ENCODE assay signal across 16 cellular contexts in the genomic region with DNA sequence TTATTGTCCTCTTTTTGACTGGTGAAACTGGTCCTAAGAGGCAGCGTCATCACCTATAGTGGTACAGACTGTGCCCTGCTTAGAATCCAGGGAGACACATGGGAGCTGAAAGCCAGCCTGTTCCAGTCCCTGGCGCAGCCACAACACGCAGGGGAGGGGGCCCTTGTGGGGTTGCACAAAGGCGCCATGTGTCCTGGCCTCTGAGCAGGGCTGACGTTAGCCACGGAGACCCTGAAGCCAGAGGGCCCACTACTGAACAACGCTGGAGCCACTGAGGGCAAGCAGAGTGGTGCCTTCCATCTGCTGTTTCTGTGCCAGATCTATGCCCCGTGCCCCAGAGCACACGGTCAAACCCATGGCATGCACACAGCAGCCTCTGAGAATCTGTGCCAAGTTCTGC.
DNase-seq lines count a peak whose midpoint lies in the region; ATAC-seq and TF ChIP-seq lines count a peak whose summit lies in the region.
"Had no signal": no experiment of that assay in that cellular context is flagged by ENCODE, and none has a peak within 500 bp of the region (broad histone marks: within the 10 kb centered on the region; RNA-seq: fewer than 3 reads in every experiment).

No MANE protein-coding gene starts in this region.

- peak in 1 of 4 donors; percentile 53 for TF ChIP-seq EP300 in sigmoid colon (IDR thresholded peaks at IDR 0.05)

- TF ChIP-seq POLR2A in sigmoid colon (IDR thresholded peaks at IDR 0.05), result no peak

- peaks cover 16% of the 10 kb centered on the region for H3K27me3 Mint-ChIP-seq in Caco-2 (ENCODE audit: insufficient read depth, unreplicated experiment)
- H3K27me3 Mint-ChIP-seq: CD4-positive, CD25-positive, alpha-beta regulatory T cell had no signal

- DNase-seq in Ammon's horn (ENCODE audit: low spot score) (peak; percentile 91), ascending aorta (ENCODE audit: low spot score in 2 of 2) (peak in 1 of 2 donors; percentile 66), sigmoid colon (peak; percentile 84), Caco-2 (no peak), GM03348 (ENCODE audit: low spot score) (no peak), NCI-H2227 (lab: John Stamatoyannopoulos, UW; ENCODE audit: unreplicated experiment) (no peak)
- DNase-seq: CD4-positive, CD25-positive, alpha-beta regulatory T cell; DMS79 treated with DMSO at 0.1 percent for 48 hours; HFFc6; KBM-7; NCI-H2107; NCI-H345; NCI-H774; PC-9 had no signal

- POLR2A ChIA-PET in Caco-2 (lab: Charles Lee), result no interaction called here

- H3K27me3 ChIP-seq in ascending aorta, result no peaks in the 10 kb centered on the region
- no peaks in the 10 kb centered on the region for H3K27me3 ChIP-seq in layer of hippocampus (ENCODE audit: control insufficient read depth, insufficient read depth, low read length)
- no peaks in the 10 kb centered on the region for H3K27me3 ChIP-seq in sigmoid colon
- H3K27me3 ChIP-seq in Caco-2 (replicated peaks; ENCODE audit: control insufficient read depth, insufficient read depth, low read length), result no peaks in the 10 kb centered on the region

- intact Hi-C loops in ascending aorta (cut with DNase I), result no loop called here
- intact Hi-C loops in sigmoid colon (cut with DNase I), result no loop called here
- intact Hi-C loops in Caco-2 (cut with micrococcal nuclease; ENCODE audit: unreplicated experiment), result no loop called here

- no peaks in the 10 kb centered on the region for H3K36me3 Mint-ChIP-seq in Caco-2 (ENCODE audit: insufficient read depth, unreplicated experiment)
- H3K36me3 Mint-ChIP-seq: CD4-positive, CD25-positive, alpha-beta regulatory T cell had no signal

- no peak overlapping the region for H3K4me3 Mint-ChIP-seq in Caco-2 (ENCODE audit: unreplicated experiment)
- H3K4me3 Mint-ChIP-seq: CD4-positive, CD25-positive, alpha-beta regulatory T cell; HFFc6 had no signal

- WGBS in sigmoid colon, 2 donors, result 90 to 92% methylated on average over 9 of the region's 9 CpGs

- BruUV-seq in Caco-2 (replicated peaks; lab: Mats Ljungman, UMichigan), result no TSS peak

- CTCF ChIA-PET in Caco-2 (lab: Charles Lee), result no interaction called here

- no peaks in the 10 kb centered on the region for H3K4me1 Mint-ChIP-seq in Caco-2 (ENCODE audit: low read depth, unreplicated experiment)
- H3K4me1 Mint-ChIP-seq: CD4-positive, CD25-positive, alpha-beta regulatory T cell had no signal

- H3K27ac ChIP-seq in ascending aorta (peak overlapping the region; percentile 56 to 61), layer of hippocampus (ENCODE audit: low read depth, low read length) (peak overlapping the region; percentile 88), sigmoid colon (peak overlapping the region in 1 of 4 donors; percentile 57)
- H3K27ac ChIP-seq: PC-9 had no signal

- H3K4me1 ChIP-seq in ascending aorta (no peaks in the 10 kb centered on the region), sigmoid colon (no peaks in the 10 kb centered on the region), Caco-2 (no peaks in the 10 kb centered on the region)

- H3K9me3 ChIP-seq in ascending aorta, result no peaks in the 10 kb centered on the region
- no peaks in the 10 kb centered on the region for H3K9me3 ChIP-seq in sigmoid colon
- no peaks in the 10 kb centered on the region for H3K9me3 ChIP-seq in Caco-2

- H3K4me3 ChIP-seq in ascending aorta (no peak overlapping the region), sigmoid colon (no peak overlapping the region), Caco-2 (ENCODE audit: low read depth, low read length) (no peak overlapping the region)
- H3K4me3 ChIP-seq: PC-9 had no signal

- H3K36me3 ChIP-seq in ascending aorta (no peaks in the 10 kb centered on the region), sigmoid colon (no peaks in the 10 kb centered on the region), Caco-2 (ENCODE audit: control insufficient read depth, insufficient read depth, low read length) (no peaks in the 10 kb centered on the region)

- no peak for ATAC-seq in GM18511 (IDR thresholded peaks at IDR 0.05; ENCODE audit: unreplicated experiment)

- no peak for TF ChIP-seq CTCF in ascending aorta (IDR thresholded peaks at IDR 0.05)
- no peak for TF ChIP-seq CTCF in sigmoid colon (IDR thresholded peaks at IDR 0.05)
- no peak for TF ChIP-seq CTCF in Caco-2 (IDR thresholded peaks at IDR 0.05; ENCODE audit: insufficient read depth in 1 of 2, low read depth in 1 of 2, low read length in 1 of 2, severe bottlenecking in 1 of 2, unreplicated experiment in 1 of 2)

- H3K27ac Mint-ChIP-seq in Caco-2 (ENCODE audit: unreplicated experiment), result no peak overlapping the region
- H3K27ac Mint-ChIP-seq: CD4-positive, CD25-positive, alpha-beta regulatory T cell; HFFc6 had no signal

- peaks cover 7% of the 10 kb centered on the region for H3K9me3 Mint-ChIP-seq in Caco-2 (ENCODE audit: unreplicated experiment)

Comparison
In these comparisons a context has a peak if more than half of its experiments do, and no peak if none do; other contexts are left out.
1. DNase-seq: peak in Ammon's horn (single experiment) and sigmoid colon (single experiment); none in Caco-2 (0 of 2), GM03348 (single experiment) and NCI-H2227 (single experiment).